11 cellular contexts compared by ENCODE assay signal in the genomic region with DNA sequence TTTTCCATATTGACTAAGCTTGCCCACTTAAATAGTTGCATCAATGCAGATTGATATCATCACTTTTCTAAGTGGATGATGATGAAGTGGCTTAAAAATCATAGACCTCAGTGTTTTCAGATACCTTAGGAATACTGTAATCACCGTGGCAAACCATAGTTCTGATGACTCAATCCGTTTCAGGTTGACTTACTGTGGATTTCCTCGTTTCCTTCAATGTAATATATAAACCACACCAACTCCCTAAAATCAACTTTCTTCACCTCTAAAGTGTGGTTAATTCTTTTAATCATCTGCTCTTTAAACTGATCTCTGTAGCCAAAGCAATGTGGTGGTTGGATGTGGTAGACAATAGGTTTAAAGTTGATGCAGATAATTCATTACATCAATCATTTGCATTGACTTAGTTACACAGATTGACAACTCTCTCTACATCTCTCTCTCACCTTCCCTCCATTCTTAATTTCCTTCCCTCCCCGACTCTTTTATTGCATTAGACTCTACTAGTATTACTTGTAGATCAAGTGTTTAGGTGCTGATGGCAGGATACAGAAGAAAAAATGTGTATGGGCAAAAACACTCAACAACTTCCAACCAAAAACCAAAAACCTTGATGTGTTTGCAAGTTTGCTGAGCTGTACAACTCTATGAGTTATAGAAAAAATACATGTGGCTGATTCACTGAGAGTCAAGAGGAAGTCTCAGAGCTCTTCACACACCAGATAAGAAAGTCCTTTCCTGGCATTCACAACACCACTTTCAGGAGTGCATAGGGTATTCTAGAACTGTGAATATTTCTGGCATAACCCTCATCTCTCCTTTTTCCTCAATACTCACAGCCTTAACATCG.
A peak's percentile ranks its signal among the peaks of the same experiment; 100 is the strongest.
DNase-seq lines count a peak whose midpoint lies in the region; ATAC-seq and TF ChIP-seq lines count a peak whose summit lies in the region.
"Had no signal": no experiment of that assay in that cellular context is flagged by ENCODE, and none has a peak within 500 bp of the region (broad histone marks: within the 10 kb centered on the region; RNA-seq: fewer than 3 reads in every experiment).

No MANE protein-coding gene starts in this region.

- ATAC-seq in HG03097 (IDR thresholded peaks at IDR 0.05; ENCODE audit: low FRiP score, unreplicated experiment) = peak; percentile 62
- ATAC-seq in left lung = peak; percentile 85
- ATAC-seq in omental fat pad (ENCODE audit: low FRiP score) = no peak
- ATAC-seq: HCT116 had no signal

- H3K27ac Mint-ChIP-seq in activated naive CD8-positive, alpha-beta T cell = peak overlapping the region; percentile 89

- H3K4me1 Mint-ChIP-seq in activated naive CD8-positive, alpha-beta T cell (ENCODE audit: low read depth) = peaks cover 32% of the 10 kb centered on the region

- intact Hi-C loops in left lung (cut with DNase I) = no loop called here

- DNase-seq in ELR (ENCODE audit: low read depth) (peak; percentile 80), left lung (no peak), SKM-1 treated with dmso at 0.1 percent for 144 hours (lab: John Stamatoyannopoulos, UW; ENCODE audit: unreplicated experiment) (no peak), omental fat pad (ENCODE audit: low spot score) (no peak), NCI-H774 (lab: John Stamatoyannopoulos, UW) (no peak), SW480 (ENCODE audit: low spot score) (no peak)
- DNase-seq: NCI-H1694 had no signal

- no peak overlapping the region for H3K27ac ChIP-seq in left lung
- H3K27ac ChIP-seq: suprapubic skin had no signal

- no peaks in the 10 kb centered on the region for H3K9me3 ChIP-seq in left lung
- H3K9me3 ChIP-seq: suprapubic skin had no signal

- no peak overlapping the region for H3K4me3 ChIP-seq in left lung
- H3K4me3 ChIP-seq: suprapubic skin had no signal

- H3K27me3 Mint-ChIP-seq in activated naive CD8-positive, alpha-beta T cell = no peaks in the 10 kb centered on the region

- no peaks in the 10 kb centered on the region for H3K36me3 ChIP-seq in left lung
- H3K36me3 ChIP-seq: suprapubic skin had no signal

- H3K36me3 Mint-ChIP-seq in activated naive CD8-positive, alpha-beta T cell = no peaks in the 10 kb centered on the region

- peak overlapping the region; percentile 63 for H3K4me3 Mint-ChIP-seq in activated naive CD8-positive, alpha-beta T cell

- no peaks in the 10 kb centered on the region for H3K27me3 ChIP-seq in left lung
- H3K27me3 ChIP-seq: suprapubic skin had no signal

- H3K9me3 Mint-ChIP-seq in activated naive CD8-positive, alpha-beta T cell (ENCODE audit: low read depth) = no peaks in the 10 kb centered on the region

- no peaks in the 10 kb centered on the region for H3K4me1 ChIP-seq in left lung
- H3K4me1 ChIP-seq: suprapubic skin had no signal

- TF ChIP-seq CTCF in left lung (IDR thresholded peaks at IDR 0.05) = no peak
- TF ChIP-seq CTCF in omental fat pad (IDR thresholded peaks at IDR 0.05) = no peak
